18 cellular contexts compared by ENCODE assay signal in genomic region chr5:22465177-22465576, GRCh38.
DNase-seq lines count a peak whose midpoint lies in the region; ATAC-seq and TF ChIP-seq lines count a peak whose summit lies in the region.
"Had no signal": no experiment of that assay in that cellular context is flagged by ENCODE, and none has a peak within 500 bp of the region (broad histone marks: within the 10 kb centered on the region; RNA-seq: fewer than 3 reads in every experiment).

No MANE protein-coding gene starts in this region.

- no peak overlapping the region for H3K4me3 ChIP-seq in A673 (ENCODE audit: low read depth, low read length, poor library complexity, severe bottlenecking)
- H3K4me3 ChIP-seq in mammary epithelial cell (replicated peaks in 1 of 3; ENCODE audit: insufficient read depth in 1 of 3, low read depth in 2 of 3, low read length in 3 of 3) = no peak overlapping the region
- H3K4me3 ChIP-seq: GM12878, GM23248 had no signal

- no peak for ATAC-seq in GM19397 (IDR thresholded peaks at IDR 0.05; ENCODE audit: unreplicated experiment)
- ATAC-seq in activated T-helper 17 cell treated with anti-CD3 and anti-CD28 coated beads, Interleukin-2, amount 50 U/mL, for 72 hours (replicated peaks) = no peak
- ATAC-seq: GM12878 had no signal

- no peak overlapping the region for H3K4me3 Mint-ChIP-seq in activated T-helper 17 cell treated with anti-CD3 and anti-CD28 coated beads, Interleukin-2, amount 50 U/mL, for 72 hours
- H3K4me3 Mint-ChIP-seq: CD4-positive, alpha-beta T cell had no signal

- no peaks in the 10 kb centered on the region for H3K4me1 ChIP-seq in A673 (ENCODE audit: insufficient read depth, low read length, poor library complexity, severe bottlenecking)
- peaks cover 4% of the 10 kb centered on the region for H3K4me1 ChIP-seq in mammary epithelial cell (ENCODE audit: insufficient read depth, low read length)

- H2AFZ ChIP-seq in mammary epithelial cell (ENCODE audit: low read depth, low read length) = no peak overlapping the region
- H2AFZ ChIP-seq: GM23248 had no signal

- in situ Hi-C loops in mammary epithelial cell (cut with MboI; ENCODE audit: low sequenced_read_pairs in 2 of 2) = no loop called here

- no peaks in the 10 kb centered on the region for H3K27me3 Mint-ChIP-seq in activated T-helper 17 cell treated with anti-CD3 and anti-CD28 coated beads, Interleukin-2, amount 50 U/mL, for 72 hours
- H3K27me3 Mint-ChIP-seq: CD4-positive, alpha-beta T cell had no signal

- H3K27ac ChIP-seq in A673 (ENCODE audit: low read depth, low read length, poor library complexity, severe bottlenecking) (no peak overlapping the region), mammary epithelial cell (ENCODE audit: insufficient read depth, low read depth, low read length) (no peak overlapping the region)
- H3K27ac ChIP-seq: GM23248, HL-60 had no signal

- H3K9me3 ChIP-seq in A673 (ENCODE audit: low read depth, low read length, poor library complexity, severe bottlenecking) (no peaks in the 10 kb centered on the region), mammary epithelial cell (replicated peaks; ENCODE audit: insufficient read depth, low read length) (no peaks in the 10 kb centered on the region)

- CTCF ChIA-PET in A673 (lab: Charles Lee) (no interaction called here), mammary epithelial cell (lab: Charles Lee; ENCODE audit: low non-redundant PET) (no interaction called here)

- no peak overlapping the region for H3K4me2 ChIP-seq in mammary epithelial cell (ENCODE audit: insufficient read depth, low read depth, low read length)

- POLR2A ChIA-PET in A673 (lab: Charles Lee; ENCODE audit: low non-redundant PET) = no interaction called here

- TF ChIP-seq CTCF in A673 (conservative IDR thresholded peaks at IDR 0.05; ENCODE audit: low read depth, low read length) (no peak), mammary epithelial cell (conservative IDR thresholded peaks at IDR 0.05 in 1 of 2, IDR thresholded peaks at IDR 0.05 in 1 of 2; ENCODE audit: extremely low read depth in 1 of 2, insufficient read depth in 1 of 2, low read depth in 1 of 2, low read length in 2 of 2) (no peak)

- no peaks in the 10 kb centered on the region for H4K20me1 ChIP-seq in mammary epithelial cell (ENCODE audit: insufficient read depth, low read length)

- DNase-seq in A673 (ENCODE audit: low spot score) = peak; percentile 6
- peak; percentile 71 for DNase-seq in NCI-H69 (lab: John Stamatoyannopoulos, UW)
- peak; percentile 1 for DNase-seq in RPMI7951 (ENCODE audit: low read depth)
- peak; percentile 63 for DNase-seq in mammary epithelial cell
- no peak for DNase-seq in NCI-H128 (lab: John Stamatoyannopoulos, UW; ENCODE audit: unreplicated experiment)
- DNase-seq in dermis blood vessel endothelial cell = no peak
- DNase-seq: 8988T; ACHN; C1 segment of cervical spinal cord; Calu3; CD4-positive, alpha-beta T cell; DMS 273 treated with DMSO at 0.1 percent for 48 hours; DMS79; GM23248 had no signal

- H3K36me3 ChIP-seq in A673 (ENCODE audit: insufficient read depth, low read length, poor library complexity, severe bottlenecking) (no peaks in the 10 kb centered on the region), mammary epithelial cell (ENCODE audit: insufficient read depth, low read length) (no peaks in the 10 kb centered on the region)

- H3K9me3 Mint-ChIP-seq in activated T-helper 17 cell treated with anti-CD3 and anti-CD28 coated beads, Interleukin-2, amount 50 U/mL, for 72 hours = peaks cover 24% of the 10 kb centered on the region

- H3K36me3 Mint-ChIP-seq in activated T-helper 17 cell treated with anti-CD3 and anti-CD28 coated beads, Interleukin-2, amount 50 U/mL, for 72 hours (ENCODE audit: low read depth) = no peaks in the 10 kb centered on the region

- BruUV-seq in A673 (replicated peaks; lab: Mats Ljungman, UMichigan) = no TSS peak
- no TSS peak for BruUV-seq in mammary epithelial cell (replicated peaks; lab: Mats Ljungman, UMichigan)

- no peaks in the 10 kb centered on the region for H3K79me2 ChIP-seq in mammary epithelial cell (ENCODE audit: insufficient read depth, low read length)

- no peaks in the 10 kb centered on the region for H3K4me1 Mint-ChIP-seq in activated T-helper 17 cell treated with anti-CD3 and anti-CD28 coated beads, Interleukin-2, amount 50 U/mL, for 72 hours

- dilution Hi-C loops in mammary epithelial cell (cut with HindIII; ENCODE audit: low sequenced_read_pairs) = no loop called here

- 57% methylated on average over 2 of the region's 3 CpGs for WGBS in mammary epithelial cell (ENCODE audit: low coverage, missing lambda C conversion rate)

- intact Hi-C loops in A673 (cut with micrococcal nuclease; ENCODE audit: unreplicated experiment) (no loop called here), mammary epithelial cell (cut with micrococcal nuclease) (no loop called here)

- H3K9ac ChIP-seq in mammary epithelial cell (ENCODE audit: insufficient read depth, low read length) = no peak overlapping the region
- H3K9ac ChIP-seq: GM23248 had no signal

- H3K27ac Mint-ChIP-seq in activated T-helper 17 cell treated with anti-CD3 and anti-CD28 coated beads, Interleukin-2, amount 50 U/mL, for 72 hours = no peak overlapping the region
- H3K27ac Mint-ChIP-seq: CD4-positive, alpha-beta T cell had no signal

- no peaks in the 10 kb centered on the region for H3K27me3 ChIP-seq in A673 (replicated peaks; ENCODE audit: insufficient read depth, low read depth, low read length, poor library complexity)
- H3K27me3 ChIP-seq in mammary epithelial cell (ENCODE audit: insufficient read depth, low read length) = no peaks in the 10 kb centered on the region

Comparison
In these comparisons a context has a peak if more than half of its experiments do, and no peak if none do; other contexts are left out.
1. DNase-seq: peak in A673 (single experiment), NCI-H69 (single experiment), RPMI7951 (single experiment) and mammary epithelial cell (single experiment); none in NCI-H128 (single experiment) and dermis blood vessel endothelial cell (single experiment).